20 cellular contexts compared by ENCODE assay signal in the genomic region with DNA sequence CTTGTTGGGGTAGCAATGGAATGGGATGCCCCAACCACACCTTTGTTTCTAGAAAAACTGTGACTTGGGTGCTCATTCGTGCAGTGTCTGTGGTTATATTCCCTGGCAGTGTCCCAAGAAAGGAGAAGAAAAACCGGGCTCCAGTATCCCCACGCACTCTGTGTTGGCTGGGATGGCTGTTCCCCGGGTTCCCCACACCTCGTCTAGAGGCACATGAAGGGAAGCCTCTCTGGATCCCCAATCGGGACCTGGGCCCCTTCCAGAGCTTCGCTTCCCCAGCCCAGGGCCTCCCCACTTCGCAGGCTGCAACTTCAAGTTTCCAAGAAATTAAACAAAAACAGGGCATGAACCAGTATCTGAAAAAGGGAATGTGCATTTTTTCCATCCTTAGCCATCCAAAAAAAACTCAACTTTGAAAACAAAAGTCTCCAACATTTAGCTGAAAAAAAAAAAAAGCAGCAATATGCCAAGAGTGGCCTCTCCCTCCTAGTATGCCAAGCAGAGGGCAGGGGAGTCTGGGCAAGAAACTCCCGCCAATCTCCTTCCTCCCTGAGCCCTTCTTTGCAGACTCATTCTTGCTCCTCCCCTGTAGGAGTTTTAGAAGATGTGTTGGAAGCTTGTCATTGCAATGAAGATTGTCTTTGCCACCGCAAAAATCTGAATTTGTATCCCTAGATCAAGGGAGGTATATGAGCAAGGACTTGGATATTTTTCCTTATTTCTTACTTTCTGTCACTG. TPM values are rescaled to one million over a fixed set of nuclear protein-coding genes. Genes with fewer than 3 reads are reported as not detected.
DNase-seq lines count a peak whose midpoint lies in the region; ATAC-seq, FAIRE-seq and TF ChIP-seq lines count a peak whose summit lies in the region.
"Had no signal": no experiment of that assay in that cellular context is flagged by ENCODE, and none has a peak within 500 bp of the region (broad histone marks: within the 10 kb centered on the region; RNA-seq: fewer than 3 reads in every experiment).

No MANE protein-coding gene starts in this region.

- CTCF ChIA-PET in SK-N-SH (lab: Yijun Ruan, JAX), result interaction anchor here (1.0 to 2.1 kb wide), 3 partner anchors 318 to 330 kb away, joined by 3 to 7 read pairs (median 4); no protein-coding TSS in a partner anchor

- H3K79me2 ChIP-seq in SK-N-SH (ENCODE audit: insufficient read depth) (peaks cover 26% of the 10 kb centered on the region), osteoblast (ENCODE audit: insufficient read depth, low read length) (peaks cover 22% of the 10 kb centered on the region)

- no peak for ATAC-seq in SK-N-SH treated with all-trans-retinoic acid at 6 μM for 48 hours
- ATAC-seq in aorta (ENCODE audit: low FRiP score), result peak; percentile 19
- ATAC-seq: activated CD4-positive, alpha-beta T cell treated with anti-CD3 and anti-CD28 coated beads for 36 hours; activated CD8-positive, alpha-beta memory T cell treated with anti-CD3 and anti-CD28 coated beads, Interleukin-2, amount 10 ng/mL, durations not matched to agents 7 days and 5 days had no signal

- no peak overlapping the region for H3K9ac ChIP-seq in SK-N-SH

- H3K9me3 ChIP-seq in SK-N-SH (no peaks in the 10 kb centered on the region), osteoblast (ENCODE audit: low read depth, low read length) (no peaks in the 10 kb centered on the region), aorta (ENCODE audit: control insufficient read depth, low read length) (no peaks in the 10 kb centered on the region)

- no peak overlapping the region for H3K4me3 ChIP-seq in SK-N-SH (ENCODE audit: low read depth in 2 of 2, low read length in 1 of 2)
- no peak overlapping the region for H3K4me3 ChIP-seq in osteoblast (ENCODE audit: insufficient read depth, low read length)
- no peak overlapping the region for H3K4me3 ChIP-seq in aorta (ENCODE audit: low read length in 2 of 2)

- no peak for DNase-seq in SK-N-SH
- DNase-seq in astrocyte of the hippocampus (ENCODE audit: low read depth, low spot score), result peak; percentile 61
- DNase-seq in osteoblast (ENCODE audit: insufficient read length, low spot score, missing footprints), result peak; percentile 85
- no peak for DNase-seq in aorta
- DNase-seq in stimulated activated CD4-positive, alpha-beta T cell treated with anti-CD3 and anti-CD28 coated beads, Interleukin-2, amount 100 ng/mL, for 24 hours, result no peak
- DNase-seq in GM13976 (ENCODE audit: low spot score), result no peak
- no peak for DNase-seq in H54 (ENCODE audit: insufficient read length, low spot score)
- DNase-seq: activated CD4-positive, alpha-beta T cell treated with anti-CD3 and anti-CD28 coated beads for 36 hours; activated CD8-positive, alpha-beta memory T cell treated with anti-CD3 and anti-CD28 coated beads, Interleukin-2, amount 10 ng/mL, durations not matched to agents 7 days and 5 days; activated effector memory CD4-positive, alpha-beta T cell treated with Interleukin-2 at 50 U/mL for 16 hours; cortex of kidney; NCI-H1048; NCI-H2081 treated with DMSO at 0.1 percent for 48 hours; NCI-H524 treated with DMSO at 0.1 percent for 48 hours; nephron progenitor cell; stimulated activated CD4-positive, alpha-beta T cell treated with anti-CD3 and anti-CD28 coated beads, Interleukin-1b, Interleukin-23, amount 100 ng/mL, for 48 hours; T-helper 9 cell had no signal

- peaks cover 3% of the 10 kb centered on the region for H3F3A ChIP-seq in SK-N-SH (replicated peaks; ENCODE audit: insufficient read depth)

- TF ChIP-seq POLR2A in H54 (IDR thresholded peaks at IDR 0.05; ENCODE audit: low read depth, low read length), result no peak

- H3K27ac ChIP-seq in SK-N-SH (ENCODE audit: low read depth in 2 of 2, low read length in 1 of 2), result peak overlapping the region; percentile 1 to 37; a peak in 2 of 4 replicates
- H3K27ac ChIP-seq in osteoblast (ENCODE audit: low read depth, low read length), result peak overlapping the region; percentile 36
- H3K27ac ChIP-seq in aorta (ENCODE audit: low read depth in 1 of 2, low read length in 2 of 2), result peak overlapping the region; percentile 29 to 90
- H3K27ac ChIP-seq: C4-2B had no signal

- peaks cover 2 to 4% of the 10 kb centered on the region in 2 experiments for H3K36me3 ChIP-seq in SK-N-SH (replicated peaks in 1 of 2; ENCODE audit: control insufficient read depth in 1 of 2, insufficient read depth in 2 of 2, low read length in 1 of 2)
- H3K36me3 ChIP-seq in osteoblast (ENCODE audit: insufficient read depth, low read length), result peaks cover 3% of the 10 kb centered on the region
- H3K36me3 ChIP-seq in aorta (ENCODE audit: control insufficient read depth in 1 of 2, insufficient read depth in 2 of 2, low read length in 1 of 2), result no peaks in the 10 kb centered on the region

- TF ChIP-seq RAD21 in SK-N-SH (IDR thresholded peaks at IDR 0.05; ENCODE audit: low read length), result no peak

- no peaks in the 10 kb centered on the region for H4K20me1 ChIP-seq in SK-N-SH (ENCODE audit: insufficient read depth)
- H4K20me1 ChIP-seq in osteoblast (ENCODE audit: insufficient read depth, low read length), result no peaks in the 10 kb centered on the region

- no peak; a peak in 1 of 4 replicates for TF ChIP-seq EP300 in SK-N-SH (IDR thresholded peaks at IDR 0.05; ENCODE audit: borderline replicate concordance in 1 of 2, low read depth in 1 of 2, low read length in 1 of 2)

- FAIRE-seq in H54 (lab: Jason Lieb, UNC), result no peak
- FAIRE-seq: GM18507 had no signal

- in situ Hi-C loops in GM13976 (cut with MboI; ENCODE audit: low sequenced_read_pairs, unreplicated experiment), result no loop called here

- POLR2A ChIA-PET in SK-N-SH (lab: Yijun Ruan, JAX), result no interaction called here

- H3K27me3 ChIP-seq in SK-N-SH (ENCODE audit: insufficient read depth) (no peaks in the 10 kb centered on the region), osteoblast (ENCODE audit: insufficient read depth, low read length) (no peaks in the 10 kb centered on the region), aorta (ENCODE audit: control insufficient read depth in 1 of 2, insufficient read depth in 2 of 2, low read length in 1 of 2) (no peaks in the 10 kb centered on the region)

- no peaks in the 10 kb centered on the region for H3K9me2 ChIP-seq in SK-N-SH

- WGBS in SK-N-SH (ENCODE audit: low lambda C conversion rate), result 76% methylated on average over 10 of the region's 10 CpGs
- whole genome bisulfite sequencing in aorta, 2 donors, result 3 to 4% methylated on average over 10 of the region's 10 CpGs

- no peak for TF ChIP-seq CTCF in SK-N-SH (IDR thresholded peaks at IDR 0.05)
- no peak for TF ChIP-seq CTCF in osteoblast (IDR thresholded peaks at IDR 0.05; ENCODE audit: extremely low read depth, low read depth, low read length)
- no peak for TF ChIP-seq CTCF in GM13976 (IDR thresholded peaks at IDR 0.05; ENCODE audit: borderline replicate concordance, control extremely low read depth, extremely low read depth, insufficient read depth, missing control alignments)

- H3K4me1 ChIP-seq in SK-N-SH (ENCODE audit: control insufficient read depth in 1 of 2, insufficient read depth in 2 of 2, low read depth in 1 of 2, low read length in 1 of 2) (peaks cover 5 to 6% of the 10 kb centered on the region in 2 experiments; a peak in 1 of 4 replicates), osteoblast (ENCODE audit: insufficient read depth, low read length) (peaks cover 31% of the 10 kb centered on the region), aorta (ENCODE audit: control insufficient read depth in 1 of 2, insufficient read depth in 2 of 2, low read length in 2 of 2) (peaks cover 3 to 7% of the 10 kb centered on the region in 2 donors)

- intact Hi-C loops in aorta (cut with DNase I), result loop anchor here (5.0 to 10.0 kb wide), 8 partner anchors 51 to 201 kb away; no protein-coding TSS in a partner anchor

- H2AFZ ChIP-seq in SK-N-SH (ENCODE audit: low read depth) (no peak overlapping the region), osteoblast (ENCODE audit: low read length) (peak overlapping the region; percentile 2)

- H3K4me2 ChIP-seq in SK-N-SH (no peak overlapping the region), osteoblast (ENCODE audit: insufficient read depth, low read length) (no peak overlapping the region)

TF ChIP-seq in SK-N-SH, 30 proteins besides CTCF, POLR2A, EP300 and RAD21:
- TF ChIP-seq YY1 (IDR thresholded peaks at IDR 0.05; ENCODE audit: low read depth) (no peak), NFIC (IDR thresholded peaks at IDR 0.05; ENCODE audit: borderline replicate concordance) (peak; percentile 5; the same call in 1 of the 2 replicates)

TF ChIP-seq in SK-N-SH treated with all-trans-retinoic acid at 6 μM for 48 hours, 23 proteins besides CTCF, POLR2A, EP300 and RAD21 (continues in another document):
- no peak for TF ChIP-seq TOX (CRISPR knock-in tag; IDR thresholded peaks at IDR 0.05; ENCODE audit: borderline replicate concordance)
- TF ChIP-seq, protein P1, sequence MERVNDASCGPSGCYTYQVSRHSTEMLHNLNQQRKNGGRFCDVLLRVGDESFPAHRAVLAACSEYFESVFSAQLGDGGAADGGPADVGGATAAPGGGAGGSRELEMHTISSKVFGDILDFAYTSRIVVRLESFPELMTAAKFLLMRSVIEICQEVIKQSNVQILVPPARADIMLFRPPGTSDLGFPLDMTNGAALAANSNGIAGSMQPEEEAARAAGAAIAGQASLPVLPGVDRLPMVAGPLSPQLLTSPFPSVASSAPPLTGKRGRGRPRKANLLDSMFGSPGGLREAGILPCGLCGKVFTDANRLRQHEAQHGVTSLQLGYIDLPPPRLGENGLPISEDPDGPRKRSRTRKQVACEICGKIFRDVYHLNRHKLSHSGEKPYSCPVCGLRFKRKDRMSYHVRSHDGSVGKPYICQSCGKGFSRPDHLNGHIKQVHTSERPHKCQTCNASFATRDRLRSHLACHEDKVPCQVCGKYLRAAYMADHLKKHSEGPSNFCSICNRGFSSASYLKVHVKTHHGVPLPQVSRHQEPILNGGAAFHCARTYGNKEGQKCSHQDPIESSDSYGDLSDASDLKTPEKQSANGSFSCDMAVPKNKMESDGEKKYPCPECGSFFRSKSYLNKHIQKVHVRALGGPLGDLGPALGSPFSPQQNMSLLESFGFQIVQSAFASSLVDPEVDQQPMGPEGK (CRISPR knock-in tag; IDR thresholded peaks at IDR 0.05; ENCODE audit: borderline replicate concordance), result no peak
- TF ChIP-seq ARNTL (CRISPR knock-in tag; IDR thresholded peaks at IDR 0.05; ENCODE audit: borderline replicate concordance, low read depth), result no peak
- no peak for TF ChIP-seq ZNF8 (CRISPR knock-in tag; IDR thresholded peaks at IDR 0.05)

RNA-seq across cellular contexts. Expression of a gene that starts 2.4 kb away (rescaled TPM):
- polyA plus RNA-seq in SK-N-SH (2012; rRNA removed), result 68.8 and 72.3 TPM in 2 replicates
- 48.8 and 60.8 TPM in 2 replicates for polyA plus RNA-seq in SK-N-SH (2012; cell fraction: cytosol; rRNA removed)
- polyA plus RNA-seq in SK-N-SH (2012; cell fraction: nucleus; rRNA removed), result 141 and 170 TPM in 2 replicates
- total RNA-seq in osteoblast, result 67.3 and 88.1 TPM in 2 replicates
- 100 to 1,000 TPM; 117 to 140 TPM for total RNA-seq in aorta
- 10 to 100 TPM; 40.5 to 56.1 TPM for polyA plus RNA-seq in aorta

Comparison
In these comparisons a context has a peak if more than half of its experiments do, and no peak if none do; other contexts are left out.
1. DNase-seq: peak in astrocyte of the hippocampus (single experiment) and osteoblast (single experiment); none in SK-N-SH (single experiment), aorta (0 of 2), stimulated activated CD4-positive, alpha-beta T cell treated with anti-CD3 and anti-CD28 coated beads, Interleukin-2, amount 100 ng/mL, for 24 hours (0 of 2), GM13976 (single experiment) and H54 (single experiment).
2. Peak in every context shown above with its lines, with median percentiles within 50 percentile points of each other: H3K27ac ChIP-seq.